10 cellular contexts compared by ENCODE assay signal in the genomic region with DNA sequence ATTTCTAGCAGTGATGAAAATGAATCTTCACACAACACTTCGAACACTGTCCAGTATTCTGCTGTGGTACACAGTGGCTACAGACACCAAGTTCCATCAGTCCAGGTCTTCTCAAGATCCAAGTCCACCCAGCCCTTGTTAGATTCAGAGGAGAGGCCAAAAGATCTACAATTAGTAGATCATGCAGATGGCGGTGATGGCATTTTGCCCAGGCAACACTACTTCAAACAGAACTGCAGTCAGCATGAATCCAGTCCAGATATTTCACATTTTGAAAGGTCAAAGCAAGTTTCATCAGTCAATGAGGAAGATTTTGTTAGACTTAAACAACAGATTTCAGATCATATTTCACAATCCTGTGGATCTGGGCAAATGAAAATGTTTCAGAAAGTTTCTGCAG. TPM values are rescaled to one million over a fixed set of nuclear protein-coding genes. Genes with fewer than 3 reads are reported as not detected.
DNase-seq lines count a peak whose midpoint lies in the region; ATAC-seq and TF ChIP-seq lines count a peak whose summit lies in the region.
"Not testable (repeated sequence)": the region's sequence is repeated elsewhere in the genome, so short reads cannot be mapped to it uniquely, and the experiment has no call there.
"Had no signal": no experiment of that assay in that cellular context is flagged by ENCODE, and none has a peak within 500 bp of the region (broad histone marks: within the 10 kb centered on the region; RNA-seq: fewer than 3 reads in every experiment).

No MANE protein-coding gene starts in this region.

- not testable (repeated sequence) for H3K4me3 ChIP-seq in fibroblast of mammary gland (ENCODE audit: control insufficient read depth, low read depth, low read length); right cardiac atrium (ENCODE audit: low read length)

- in situ Hi-C loops in G401 (cut with HindIII; ENCODE audit: low sequenced_read_pairs), result not testable (repeated sequence)

- not testable (repeated sequence) for ATAC-seq in right cardiac atrium, sciatic nerve

- H3K36me3 Mint-ChIP-seq in nephron (ENCODE audit: low read depth), result not testable (repeated sequence)

- H3K9me3 ChIP-seq in right cardiac atrium (ENCODE audit: control insufficient read depth, low read length), result not testable (repeated sequence)

- DNase-seq in G401 (ENCODE audit: low spot score), result peak; percentile 72
- DNase-seq in RPMI8226, result peak; percentile 63
- peak; percentile 11 for DNase-seq in brain pericyte (ENCODE audit: low read depth, low spot score)
- DNase-seq in fibroblast of mammary gland (ENCODE audit: low read depth), result peak; percentile 64
- peak; percentile 40 to 75 (median 66) for DNase-seq in right cardiac atrium
- DNase-seq in sciatic nerve (ENCODE audit: low spot score), result peak; percentile 83

- not testable (repeated sequence) for H3K27me3 ChIP-seq in right cardiac atrium (ENCODE audit: control insufficient read depth, insufficient read depth)

- H3K27ac Mint-ChIP-seq in nephron, result peak overlapping the region in 2 of 3 experiments; percentile 36 to 61

- TF ChIP-seq CTCF in fibroblast of mammary gland (conservative IDR thresholded peaks at IDR 0.05; ENCODE audit: control insufficient read depth, insufficient read depth, low read depth, low read length); nephron (IDR thresholded peaks at IDR 0.05; ENCODE audit: unreplicated experiment in 3 of 3): not testable (repeated sequence)

- not testable (repeated sequence) for H3K27ac ChIP-seq in right cardiac atrium (ENCODE audit: low read length)

- H3K9me3 Mint-ChIP-seq in nephron, result not testable (repeated sequence)

- intact Hi-C loops in right cardiac atrium (cut with DNase I); sciatic nerve (cut with DNase I): not testable (repeated sequence)

- peak overlapping the region; percentile 43 to 70 (median 64) for H3K4me3 Mint-ChIP-seq in nephron

- peaks cover 11% of the 10 kb centered on the region for H3K4me1 Mint-ChIP-seq in nephron

- H3K27me3 Mint-ChIP-seq in nephron (ENCODE audit: low read depth), result not testable (repeated sequence)

- not testable (repeated sequence) for H3K4me1 ChIP-seq in right cardiac atrium (ENCODE audit: control insufficient read depth, insufficient read depth, low read length)

- 88% methylated on average over 2 of the region's 2 CpGs for WGBS in right cardiac atrium

RNA-seq across cellular contexts. Expression of gene TBC1D26, which starts 52.3 kb away (rescaled TPM):
- total RNA-seq in G401 (2014; rRNA removed; shearing (Covaris generic)), result 0.61 TPM in 1 of 2 replicates, not detected in the other
- total RNA-seq in right cardiac atrium (not detected), sciatic nerve (0.27 TPM)
- not detected for polyA plus RNA-seq in right cardiac atrium
- total RNA-seq: cardiac septum, dermis blood vessel endothelial cell, heart left ventricle had no signal
- polyA plus RNA-seq: heart left ventricle had no signal

Comparison
In these comparisons a context has a peak if more than half of its experiments do, and no peak if none do; other contexts are left out.
1. DNase-seq: peak in every context shown above with its lines; median percentile 83 in sciatic nerve; 72 in G401; 66 in right cardiac atrium; 64 in fibroblast of mammary gland; 63 in RPMI8226; 11 in brain pericyte.